13 cellular contexts compared by ENCODE assay signal in the genomic region with DNA sequence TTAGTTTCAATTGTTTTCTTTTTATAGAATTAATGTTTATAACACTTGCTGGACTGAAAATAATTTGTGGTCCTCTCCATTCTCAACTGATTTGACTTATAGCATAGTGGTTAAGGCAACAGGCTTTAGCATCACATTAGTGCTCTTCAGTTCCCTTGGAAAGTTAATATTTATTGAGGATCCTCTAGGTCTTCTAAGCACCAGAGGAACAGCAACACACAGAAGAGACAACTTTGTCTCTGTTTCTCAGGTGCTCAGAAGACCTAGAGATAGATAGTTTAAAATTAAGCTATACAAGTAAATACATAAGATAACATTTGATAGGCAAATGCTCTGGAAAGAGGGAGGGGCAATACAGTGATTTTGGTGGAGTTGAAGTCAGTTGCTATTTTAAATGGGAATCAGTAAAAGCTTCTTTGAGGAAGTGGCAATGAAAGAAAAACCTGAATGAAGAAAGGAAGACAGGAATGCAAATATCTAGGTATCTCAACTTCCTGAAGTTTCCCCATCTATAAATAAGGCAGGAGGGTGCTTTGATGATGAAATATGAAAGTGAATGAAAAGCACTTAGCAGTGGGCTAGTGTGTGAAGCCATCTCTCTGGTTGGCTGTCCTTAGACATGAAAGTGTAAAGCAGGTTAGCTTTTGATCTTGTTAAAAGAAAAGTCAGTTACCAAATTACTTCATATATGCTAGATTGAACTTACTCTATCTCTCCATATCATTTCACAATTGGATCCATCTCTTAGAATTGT. TPM values are rescaled to one million over a fixed set of nuclear protein-coding genes. Genes with fewer than 3 reads are reported as not detected.
DNase-seq lines count a peak whose midpoint lies in the region; ATAC-seq and TF ChIP-seq lines count a peak whose summit lies in the region.
"Had no signal": no experiment of that assay in that cellular context is flagged by ENCODE, and none has a peak within 500 bp of the region (broad histone marks: within the 10 kb centered on the region; RNA-seq: fewer than 3 reads in every experiment).

No MANE protein-coding gene starts in this region.

- intact Hi-C loops in CD14-positive monocyte (cut with micrococcal nuclease): no loop called here

- TF ChIP-seq CTCF in CD14-positive monocyte (IDR thresholded peaks at IDR 0.05) (no peak), coronary artery (IDR thresholded peaks at IDR 0.05) (no peak)

- no peak overlapping the region for H3K27ac ChIP-seq in coronary artery
- H3K27ac ChIP-seq: PC-9 had no signal

- ATAC-seq in GM18511 (IDR thresholded peaks at IDR 0.05; ENCODE audit: unreplicated experiment) (peak; percentile 91), GM19468 (IDR thresholded peaks at IDR 0.05; ENCODE audit: extremely low read depth, unreplicated experiment) (peak; percentile 32), HG02970 (IDR thresholded peaks at IDR 0.05; ENCODE audit: low FRiP score, unreplicated experiment) (peak; percentile 55)
- ATAC-seq: activated T-cell treated with anti-CD3 and anti-CD28 coated beads, Interleukin-2, amount 50 U/mL, for 4 hours had no signal

- H3K9me3 Mint-ChIP-seq in CD14-positive monocyte: no peaks in the 10 kb centered on the region
- H3K9me3 Mint-ChIP-seq: activated T-cell treated with anti-CD3 and anti-CD28 coated beads, Interleukin-2, amount 50 U/mL, for 4 hours; natural killer cell treated with Interleukin-12 subunit alpha and Interleukin-12 subunit beta and Interleukin-15 and Interleukin-18, amount 100 ng/mL, for 72 hours had no signal

- no peak overlapping the region for H3K4me3 ChIP-seq in Jurkat, Clone E6-1 (ENCODE audit: low read length)
- no peak overlapping the region for H3K4me3 ChIP-seq in coronary artery
- H3K4me3 ChIP-seq: PC-9, smooth muscle cell had no signal

- peaks cover 17 to 36% (median 27%) of the 10 kb centered on the region in 3 donors for H3K27me3 Mint-ChIP-seq in CD14-positive monocyte (ENCODE audit: low read depth in 3 of 3)

- peak overlapping the region in 1 of 2 donors; percentile 1 for H3K4me3 Mint-ChIP-seq in CD14-positive monocyte
- H3K4me3 Mint-ChIP-seq: activated T-cell treated with anti-CD3 and anti-CD28 coated beads, Interleukin-2, amount 50 U/mL, for 4 hours; natural killer cell treated with Interleukin-12 subunit alpha and Interleukin-12 subunit beta and Interleukin-15 and Interleukin-18, amount 100 ng/mL, for 72 hours had no signal

- H3K27ac Mint-ChIP-seq in CD14-positive monocyte: no peak overlapping the region
- H3K27ac Mint-ChIP-seq: natural killer cell treated with Interleukin-12 subunit alpha and Interleukin-12 subunit beta and Interleukin-15 and Interleukin-18, amount 100 ng/mL, for 72 hours had no signal

- H3K4me1 Mint-ChIP-seq in CD14-positive monocyte: peaks cover 7% of the 10 kb centered on the region

- H3K36me3 Mint-ChIP-seq in CD14-positive monocyte: no peaks in the 10 kb centered on the region
- H3K36me3 Mint-ChIP-seq: natural killer cell treated with Interleukin-12 subunit alpha and Interleukin-12 subunit beta and Interleukin-15 and Interleukin-18, amount 100 ng/mL, for 72 hours had no signal

- peak; percentile 8 for DNase-seq in Jurkat, Clone E6-1 (ENCODE audit: low read depth, low spot score)
- DNase-seq in CD14-positive monocyte (ENCODE audit: low spot score) (no peak), NCI-H748 treated with DMSO at 0.1 percent for 48 hours (lab: John Stamatoyannopoulos, UW) (no peak), NCI-H1436 treated with DMSO at 0.1 percent for 48 hours (lab: John Stamatoyannopoulos, UW) (no peak), coronary artery (ENCODE audit: low spot score) (no peak)
- DNase-seq: activated T-cell treated with anti-CD3 and anti-CD28 coated beads, Interleukin-2, amount 50 U/mL, for 4 hours had no signal

RNA-seq across cellular contexts. Expression of a gene that starts 7.9 kb away (rescaled TPM):
- not detected for polyA plus RNA-seq in Jurkat, Clone E6-1 (2012; ENCODE audit: insufficient read depth, insufficient read length)
- not detected for polyA plus RNA-seq in CD14-positive monocyte
- polyA plus RNA-seq: esophagus, smooth muscle cell had no signal

RNA-seq across cellular contexts. Expression of a gene that starts 15.5 kb away (rescaled TPM):
- polyA plus RNA-seq in Jurkat, Clone E6-1 (2012; ENCODE audit: insufficient read depth, insufficient read length): 29.5 TPM
- polyA plus RNA-seq in CD14-positive monocyte: 10 to 100 TPM in 1 of 2 donors, 1 to 10 TPM in 1; 8.6 to 16.3 TPM

Comparison
In these comparisons a context has a peak if more than half of its experiments do, and no peak if none do; other contexts are left out.
1. ATAC-seq: peak in every context shown above with its lines; median percentile 91 in GM18511; 55 in HG02970; 32 in GM19468.